In genomic region chr10:44805461-44806210, GRCh38 we compare ENCODE assay signal across 22 cellular contexts.
DNase-seq lines count a peak whose midpoint lies in the region; ATAC-seq, FAIRE-seq and TF ChIP-seq lines count a peak whose summit lies in the region.
"Had no signal": no experiment of that assay in that cellular context is flagged by ENCODE, and none has a peak within 500 bp of the region (broad histone marks: within the 10 kb centered on the region; RNA-seq: fewer than 3 reads in every experiment).

No MANE protein-coding gene starts in this region.

- H3K9ac ChIP-seq in HepG2 (ENCODE audit: insufficient read depth, low read depth, low read length): no peak overlapping the region

- TF ChIP-seq CTCF in esophagus muscularis mucosa (IDR thresholded peaks at IDR 0.05) (no peak), HepG2 (CRISPR knock-in tag; IDR thresholded peaks at IDR 0.05) (no peak), thyroid gland (IDR thresholded peaks at IDR 0.05) (no peak), A673 (conservative IDR thresholded peaks at IDR 0.05; ENCODE audit: low read depth, low read length) (no peak)

- H3K27me3 Mint-ChIP-seq in activated CD4-positive, alpha-beta T cell treated with anti-CD3 and anti-CD28 coated beads, Interleukin-2, amount 10 ng/mL, durations not matched to agents 7 days and 5 days: peaks cover 3% of the 10 kb centered on the region
- peaks cover 23% of the 10 kb centered on the region for H3K27me3 Mint-ChIP-seq in T-helper 17 cell

- 77% methylated on average over 6 of the region's 6 CpGs for WGBS in esophagus muscularis mucosa
- WGBS in HepG2 (ENCODE audit: low lambda C conversion rate): 17% methylated on average over 6 of the region's 6 CpGs
- WGBS in thyroid gland, 2 donors: 64% methylated on average over 6 of the region's 6 CpGs

- BruUV-seq in HepG2 (replicated peaks; lab: Mats Ljungman, UMichigan) (no TSS peak), A673 (replicated peaks; lab: Mats Ljungman, UMichigan) (no TSS peak)

- H3K27ac ChIP-seq in esophagus muscularis mucosa (replicated peaks in 1 of 4): no peak overlapping the region
- H3K27ac ChIP-seq in HepG2 (ENCODE audit: extremely low read length, insufficient read depth, low read length): no peak overlapping the region
- no peak overlapping the region for H3K27ac ChIP-seq in thyroid gland
- H3K27ac ChIP-seq in A673 (ENCODE audit: low read depth, low read length, poor library complexity, severe bottlenecking): no peak overlapping the region

- H3K27me3 ChIP-seq in esophagus muscularis mucosa (no peaks in the 10 kb centered on the region), HepG2 (ENCODE audit: control insufficient read depth in 1 of 2, insufficient read depth in 2 of 2, low read length in 2 of 2) (peaks cover 4 to 7% of the 10 kb centered on the region in 2 experiments; a peak in 2 of 5 replicates), thyroid gland (no peaks in the 10 kb centered on the region), A673 (replicated peaks; ENCODE audit: insufficient read depth, low read depth, low read length, poor library complexity) (no peaks in the 10 kb centered on the region)

- no peaks in the 10 kb centered on the region for H3K9me3 Mint-ChIP-seq in activated CD4-positive, alpha-beta T cell treated with anti-CD3 and anti-CD28 coated beads, Interleukin-2, amount 10 ng/mL, durations not matched to agents 7 days and 5 days

- FAIRE-seq in HepG2 (lab: Jason Lieb, UNC): no peak
- FAIRE-seq: GM18507, GM19239, K562 had no signal

- CTCF ChIA-PET in activated CD4-positive, alpha-beta T cell treated with anti-CD3 and anti-CD28 coated beads, Interleukin-2, amount 10 ng/mL, durations not matched to agents 7 days and 5 days (lab: Charles Lee): no interaction called here
- CTCF ChIA-PET in HepG2 (lab: Yijun Ruan, JAX; ENCODE audit: low intra/inter-chr PET ratio, low total read pairs) (no interaction called here), A673 (lab: Charles Lee) (no interaction called here)

- H3K4me2 ChIP-seq in HepG2 (ENCODE audit: low read depth, low read length): no peak overlapping the region
- H3K4me2 ChIP-seq: GM23338 had no signal

- POLR2A ChIA-PET in activated CD4-positive, alpha-beta T cell treated with anti-CD3 and anti-CD28 coated beads, Interleukin-2, amount 10 ng/mL, durations not matched to agents 7 days and 5 days (lab: Charles Lee): no interaction called here
- POLR2A ChIA-PET in HepG2 (lab: Yijun Ruan, JAX) (no interaction called here), A673 (lab: Charles Lee; ENCODE audit: low non-redundant PET) (no interaction called here)

- H4K20me1 ChIP-seq in HepG2 (ENCODE audit: insufficient read depth, low read length): no peaks in the 10 kb centered on the region

- ATAC-seq in HepG2 (peak; percentile 58; the same call in 2 of the 3 replicates), T-helper 17 cell (no peak)
- ATAC-seq: GM23338, K562, Panc1 had no signal

- intact Hi-C loops in esophagus muscularis mucosa (cut with DNase I): no loop called here
- intact Hi-C loops in HepG2 (cut with micrococcal nuclease; ENCODE audit: unreplicated experiment): no loop called here
- intact Hi-C loops in thyroid gland (cut with DNase I): no loop called here
- intact Hi-C loops in A673 (cut with micrococcal nuclease; ENCODE audit: unreplicated experiment): no loop called here

- TF ChIP-seq POLR2A in esophagus muscularis mucosa (IDR thresholded peaks at IDR 0.05; ENCODE audit: low read depth): no peak
- TF ChIP-seq POLR2A in HepG2 (IDR thresholded peaks at IDR 0.05; ENCODE audit: insufficient read depth in 1 of 2, low read depth in 2 of 2, low read length in 2 of 2): no peak
- no peak for TF ChIP-seq POLR2A in thyroid gland (IDR thresholded peaks at IDR 0.05)

- H3K36me3 ChIP-seq in esophagus muscularis mucosa (no peaks in the 10 kb centered on the region), HepG2 (replicated peaks in 1 of 2; ENCODE audit: control insufficient read depth in 1 of 2, insufficient read depth in 2 of 2, low read length in 2 of 2) (no peaks in the 10 kb centered on the region), thyroid gland (no peaks in the 10 kb centered on the region), A673 (ENCODE audit: insufficient read depth, low read length, poor library complexity, severe bottlenecking) (no peaks in the 10 kb centered on the region)

- H3K4me1 ChIP-seq in esophagus muscularis mucosa: peaks cover 15 to 41% (median 26%) of the 10 kb centered on the region in 4 donors
- H3K4me1 ChIP-seq in HepG2 (ENCODE audit: insufficient read depth, low read length): no peaks in the 10 kb centered on the region
- H3K4me1 ChIP-seq in thyroid gland: peaks cover 0 to 32% of the 10 kb centered on the region in 2 donors
- H3K4me1 ChIP-seq in A673 (ENCODE audit: insufficient read depth, low read length, poor library complexity, severe bottlenecking): no peaks in the 10 kb centered on the region

- H3K36me3 Mint-ChIP-seq in activated CD4-positive, alpha-beta T cell treated with anti-CD3 and anti-CD28 coated beads, Interleukin-2, amount 10 ng/mL, durations not matched to agents 7 days and 5 days (ENCODE audit: low read depth): no peaks in the 10 kb centered on the region
- no peaks in the 10 kb centered on the region for H3K36me3 Mint-ChIP-seq in T-helper 17 cell (ENCODE audit: low read depth)
- H3K36me3 Mint-ChIP-seq: CD14-positive monocyte had no signal

- no peak for TF ChIP-seq EP300 in esophagus muscularis mucosa (IDR thresholded peaks at IDR 0.05)
- TF ChIP-seq EP300 in HepG2 (IDR thresholded peaks at IDR 0.05; ENCODE audit: low read depth in 2 of 2, low read length in 2 of 2): no peak
- TF ChIP-seq EP300 in HepG2 (CRISPR knock-in tag; IDR thresholded peaks at IDR 0.05; ENCODE audit: borderline replicate concordance): no peak

- in situ Hi-C loops in HepG2 (cut with HindIII; ENCODE audit: extremely low pct_ligation_motif_present, low pct_unique_long_range_greater_than_20kb): no loop called here

- H3K4me3 Mint-ChIP-seq in activated CD4-positive, alpha-beta T cell treated with anti-CD3 and anti-CD28 coated beads, Interleukin-2, amount 10 ng/mL, durations not matched to agents 7 days and 5 days: no peak overlapping the region
- H3K4me3 Mint-ChIP-seq in T-helper 17 cell: no peak overlapping the region
- H3K4me3 Mint-ChIP-seq: CD14-positive monocyte, GM23338 had no signal

- no peaks in the 10 kb centered on the region for H3K79me2 ChIP-seq in HepG2 (ENCODE audit: insufficient read depth, low read length)

- H3K9me3 ChIP-seq in esophagus muscularis mucosa (no peaks in the 10 kb centered on the region), HepG2 (ENCODE audit: low read length) (no peaks in the 10 kb centered on the region), thyroid gland (no peaks in the 10 kb centered on the region), A673 (ENCODE audit: low read depth, low read length, poor library complexity, severe bottlenecking) (no peaks in the 10 kb centered on the region), T-helper 17 cell (ENCODE audit: control insufficient read depth, low read length, poor library complexity, severe bottlenecking) (no peaks in the 10 kb centered on the region)

- no peak overlapping the region for H3K4me3 ChIP-seq in esophagus muscularis mucosa
- H3K4me3 ChIP-seq in HepG2 (replicated peaks in 1 of 3; ENCODE audit: insufficient read depth in 1 of 3, low read depth in 2 of 3, low read length in 3 of 3): no peak overlapping the region
- H3K4me3 ChIP-seq in thyroid gland (replicated peaks in 1 of 3): no peak overlapping the region
- H3K4me3 ChIP-seq in A673 (ENCODE audit: low read depth, low read length, poor library complexity, severe bottlenecking): no peak overlapping the region
- H3K4me3 ChIP-seq: GM23338, K562 had no signal

- H3K27ac Mint-ChIP-seq in activated CD4-positive, alpha-beta T cell treated with anti-CD3 and anti-CD28 coated beads, Interleukin-2, amount 10 ng/mL, durations not matched to agents 7 days and 5 days: peak overlapping the region; percentile 26
- no peak overlapping the region for H3K27ac Mint-ChIP-seq in T-helper 17 cell
- H3K27ac Mint-ChIP-seq: CD14-positive monocyte, GM23338 had no signal

- no peak overlapping the region for H2AFZ ChIP-seq in HepG2 (ENCODE audit: low read length)
- H2AFZ ChIP-seq: GM23338 had no signal

- TF ChIP-seq RAD21 in HepG2 (CRISPR knock-in tag; IDR thresholded peaks at IDR 0.05): no peak

- DNase-seq in activated CD4-positive, alpha-beta T cell treated with anti-CD3 and anti-CD28 coated beads, Interleukin-2, amount 10 ng/mL, durations not matched to agents 7 days and 5 days: no peak
- DNase-seq in activated CD4-positive, alpha-beta T cell treated with anti-CD3 and anti-CD28 coated beads for 4 hours: no peak
- DNase-seq in esophagus muscularis mucosa (ENCODE audit: extremely low spot score): peak; percentile 89
- DNase-seq in HepG2 (ENCODE audit: low spot score): no peak
- peak; percentile 22 to 48 for DNase-seq in thyroid gland
- DNase-seq in A673 (ENCODE audit: low spot score): no peak
- DNase-seq in activated CD4-positive, CD25-positive, alpha-beta regulatory T cell (lab: John Stamatoyannopoulos, UW): no peak
- DNase-seq in T-helper 17 cell: no peak
- DNase-seq: COR-L47, DMS153, NCI-H1092, NCI-H1694, NCI-H2171, NCI-H446 treated with DMSO at 0.1 percent for 48 hours, NCI-H774, SHP77 had no signal

- H3K4me1 Mint-ChIP-seq in activated CD4-positive, alpha-beta T cell treated with anti-CD3 and anti-CD28 coated beads, Interleukin-2, amount 10 ng/mL, durations not matched to agents 7 days and 5 days: no peaks in the 10 kb centered on the region
- no peaks in the 10 kb centered on the region for H3K4me1 Mint-ChIP-seq in T-helper 17 cell
- H3K4me1 Mint-ChIP-seq: CD14-positive monocyte had no signal

Comparison
In these comparisons a context has a peak if more than half of its experiments do, and no peak if none do; other contexts are left out.
1. DNase-seq: peak in esophagus muscularis mucosa (single experiment) and thyroid gland (2 of 2); none in activated CD4-positive, alpha-beta T cell treated with anti-CD3 and anti-CD28 coated beads, Interleukin-2, amount 10 ng/mL, durations not matched to agents 7 days and 5 days (single experiment), activated CD4-positive, alpha-beta T cell treated with anti-CD3 and anti-CD28 coated beads for 4 hours (0 of 2), HepG2 (single experiment), A673 (single experiment), activated CD4-positive, CD25-positive, alpha-beta regulatory T cell (0 of 4) and T-helper 17 cell (0 of 3).